ENCODE assay signal across 29 cellular contexts in genomic region chr22:43439368-43440102, GRCh38. TPM values are rescaled to one million over a fixed set of nuclear protein-coding genes. Genes with fewer than 3 reads are reported as not detected.
DNase-seq lines count a peak whose midpoint lies in the region; ATAC-seq, FAIRE-seq and TF ChIP-seq lines count a peak whose summit lies in the region.
"Had no signal": no experiment of that assay in that cellular context is flagged by ENCODE, and none has a peak within 500 bp of the region (broad histone marks: within the 10 kb centered on the region; RNA-seq: fewer than 3 reads in every experiment).

No MANE protein-coding gene starts in this region.

- H3K4me3 ChIP-seq in HepG2 (replicated peaks in 1 of 3; ENCODE audit: insufficient read depth in 1 of 3, low read depth in 2 of 3, low read length in 3 of 3), result no peak overlapping the region
- H3K4me3 ChIP-seq in right lobe of liver, result no peak overlapping the region
- no peak overlapping the region for H3K4me3 ChIP-seq in coronary artery
- no peak overlapping the region for H3K4me3 ChIP-seq in neural progenitor cell
- H3K4me3 ChIP-seq in upper lobe of right lung, result no peak overlapping the region
- no peak overlapping the region for H3K4me3 ChIP-seq in OCI-LY7 (ENCODE audit: low read depth, low read length, poor library complexity, severe bottlenecking)
- H3K4me3 ChIP-seq: Peyer's patch, SK-N-MC had no signal

- BruUV-seq in HepG2 (replicated peaks; lab: Mats Ljungman, UMichigan) (no TSS peak), OCI-LY7 (replicated peaks; lab: Mats Ljungman, UMichigan) (no TSS peak)

- FAIRE-seq in HepG2 (lab: Jason Lieb, UNC), result no peak
- FAIRE-seq: G401.6 had no signal

- H3K4me3 Mint-ChIP-seq in neural progenitor cell, result peak overlapping the region; percentile 21
- H3K4me3 Mint-ChIP-seq: CD8-positive, alpha-beta T cell had no signal

- H3K27ac ChIP-seq in HepG2 (ENCODE audit: extremely low read length, insufficient read depth, low read length) (no peak overlapping the region), right lobe of liver (no peak overlapping the region), coronary artery (no peak overlapping the region), neural progenitor cell (no peak overlapping the region), upper lobe of right lung (no peak overlapping the region), OCI-LY7 (ENCODE audit: low read depth, low read length, poor library complexity, severe bottlenecking) (no peak overlapping the region)
- H3K27ac ChIP-seq: C4-2B, Peyer's patch, SK-N-MC had no signal

- H3K36me3 Mint-ChIP-seq in neural progenitor cell, result no peaks in the 10 kb centered on the region
- H3K36me3 Mint-ChIP-seq: CD8-positive, alpha-beta T cell had no signal

- H3K36me3 ChIP-seq in HepG2 (replicated peaks in 1 of 2; ENCODE audit: control insufficient read depth in 1 of 2, insufficient read depth in 2 of 2, low read length in 2 of 2), result no peaks in the 10 kb centered on the region
- H3K36me3 ChIP-seq in right lobe of liver, result no peaks in the 10 kb centered on the region
- H3K36me3 ChIP-seq in neural progenitor cell, result no peaks in the 10 kb centered on the region
- no peaks in the 10 kb centered on the region for H3K36me3 ChIP-seq in upper lobe of right lung
- H3K36me3 ChIP-seq in OCI-LY7 (ENCODE audit: insufficient read depth, low read length), result no peaks in the 10 kb centered on the region
- H3K36me3 ChIP-seq: Peyer's patch had no signal

- in situ Hi-C loops in HepG2 (cut with HindIII; ENCODE audit: extremely low pct_ligation_motif_present, low pct_unique_long_range_greater_than_20kb), result no loop called here

- H3K4me2 ChIP-seq in HepG2 (ENCODE audit: low read depth, low read length) (no peak overlapping the region), neural progenitor cell (no peak overlapping the region), OCI-LY7 (ENCODE audit: low read length) (no peak overlapping the region)

- H3K4me1 ChIP-seq in HepG2 (ENCODE audit: insufficient read depth, low read length) (peaks cover 11% of the 10 kb centered on the region), right lobe of liver (peaks cover 0 to 13% (median 7%) of the 10 kb centered on the region in 4 donors), neural progenitor cell (peaks cover 11% of the 10 kb centered on the region), upper lobe of right lung (no peaks in the 10 kb centered on the region), OCI-LY7 (ENCODE audit: insufficient read depth, low read length, poor library complexity, severe bottlenecking) (no peaks in the 10 kb centered on the region)
- H3K4me1 ChIP-seq: Caco-2, Peyer's patch had no signal

- peaks cover 9 to 37% of the 10 kb centered on the region in 2 experiments for H3K27me3 ChIP-seq in HepG2 (ENCODE audit: control insufficient read depth in 1 of 2, insufficient read depth in 2 of 2, low read length in 2 of 2)
- no peaks in the 10 kb centered on the region for H3K27me3 ChIP-seq in right lobe of liver
- no peaks in the 10 kb centered on the region for H3K27me3 ChIP-seq in neural progenitor cell
- H3K27me3 ChIP-seq in upper lobe of right lung, result peaks cover 3% of the 10 kb centered on the region
- H3K27me3 ChIP-seq: Peyer's patch had no signal

- no peaks in the 10 kb centered on the region for H3K9me3 Mint-ChIP-seq in neural progenitor cell
- H3K9me3 Mint-ChIP-seq: CD8-positive, alpha-beta T cell had no signal

- H3F3A ChIP-seq in neural progenitor cell (ENCODE audit: low read depth), result no peaks in the 10 kb centered on the region

- H3K9me3 ChIP-seq in HepG2 (ENCODE audit: low read length) (no peaks in the 10 kb centered on the region), right lobe of liver (no peaks in the 10 kb centered on the region), neural progenitor cell (ENCODE audit: low read depth) (no peaks in the 10 kb centered on the region), upper lobe of right lung (no peaks in the 10 kb centered on the region), OCI-LY7 (ENCODE audit: low read length) (no peaks in the 10 kb centered on the region)
- H3K9me3 ChIP-seq: Caco-2, Peyer's patch had no signal

- no peak overlapping the region for H3K9ac ChIP-seq in HepG2 (ENCODE audit: insufficient read depth, low read depth, low read length)
- H3K9ac ChIP-seq in neural progenitor cell, result no peak overlapping the region

- H3K9me2 ChIP-seq in OCI-LY7 (ENCODE audit: insufficient read depth, low read length), result no peaks in the 10 kb centered on the region

- ATAC-seq in HepG2 (no peak; the same call in 2 of the 3 replicates), right lobe of liver (no peak), upper lobe of right lung (no peak), GM19328 (IDR thresholded peaks at IDR 0.05; ENCODE audit: unreplicated experiment) (no peak)
- ATAC-seq: CD8-positive, alpha-beta T cell; HCT116 had no signal

- TF ChIP-seq POLR2A in HepG2 (IDR thresholded peaks at IDR 0.05; ENCODE audit: insufficient read depth in 1 of 2, low read depth in 2 of 2, low read length in 2 of 2) (no peak), right lobe of liver (IDR thresholded peaks at IDR 0.05) (no peak)

- H4K20me1 ChIP-seq in HepG2 (ENCODE audit: insufficient read depth, low read length) (no peaks in the 10 kb centered on the region), neural progenitor cell (ENCODE audit: low read depth) (no peaks in the 10 kb centered on the region), OCI-LY7 (ENCODE audit: insufficient read depth, low read length) (no peaks in the 10 kb centered on the region)

- 13% methylated on average over 11 of the region's 18 CpGs for WGBS in HepG2 (ENCODE audit: low lambda C conversion rate)
- WGBS in right lobe of liver (ENCODE audit: insufficient coverage, low coverage, low lambda C conversion rate, missing lambda C conversion rate), result 86% methylated on average over 13 of the region's 18 CpGs

- intact Hi-C loops in HepG2 (cut with micrococcal nuclease; ENCODE audit: unreplicated experiment) (no loop called here), right lobe of liver (cut with DNase I) (no loop called here), upper lobe of right lung (cut with DNase I) (no loop called here), OCI-LY7 (cut with micrococcal nuclease; ENCODE audit: unreplicated experiment) (no loop called here)

- H3K79me2 ChIP-seq in HepG2 (ENCODE audit: insufficient read depth, low read length) (no peaks in the 10 kb centered on the region), neural progenitor cell (ENCODE audit: low read depth) (no peaks in the 10 kb centered on the region), OCI-LY7 (ENCODE audit: insufficient read depth, low read depth, low read length) (no peaks in the 10 kb centered on the region)

- DNase-seq in HepG2 (ENCODE audit: low spot score), result no peak
- no peak for DNase-seq in right lobe of liver
- peak; percentile 43 for DNase-seq in coronary artery (ENCODE audit: low spot score)
- no peak for DNase-seq in neural progenitor cell (ENCODE audit: low spot score)
- DNase-seq in upper lobe of right lung, result peak; percentile 65
- no peak for DNase-seq in hepatic stellate cell (ENCODE audit: low spot score)
- DNase-seq in OCI-LY7 (ENCODE audit: low spot score), result no peak
- DNase-seq: AML-193; Caco-2; CD8-positive, alpha-beta T cell; GOT3; KBM-7; MV-4-11; NCI-H1105; NCI-H2029; NCI-H446; NCI-H526; SIG-M5 had no signal

- CTCF ChIA-PET in HepG2 (lab: Yijun Ruan, JAX; ENCODE audit: low intra/inter-chr PET ratio, low total read pairs) (no interaction called here), OCI-LY7 (lab: Charles Lee; ENCODE audit: unreplicated experiment) (no interaction called here)

- no peak overlapping the region for H2AFZ ChIP-seq in HepG2 (ENCODE audit: low read length)
- no peak overlapping the region for H2AFZ ChIP-seq in neural progenitor cell (replicated peaks)
- H2AFZ ChIP-seq in OCI-LY7 (ENCODE audit: low read length), result no peak overlapping the region

- TF ChIP-seq RAD21 in HepG2 (CRISPR knock-in tag; IDR thresholded peaks at IDR 0.05), result no peak

- TF ChIP-seq EP300 in HepG2 (IDR thresholded peaks at IDR 0.05; ENCODE audit: low read depth in 2 of 2, low read length in 2 of 2) (no peak), HepG2 (CRISPR knock-in tag; IDR thresholded peaks at IDR 0.05; ENCODE audit: borderline replicate concordance) (no peak)

- H3K4me1 Mint-ChIP-seq in neural progenitor cell, result peaks cover 27% of the 10 kb centered on the region

- POLR2A ChIA-PET in HepG2 (lab: Yijun Ruan, JAX) (no interaction called here), OCI-LY7 (lab: Charles Lee) (no interaction called here)

- peaks cover 31% of the 10 kb centered on the region for H3K27me3 Mint-ChIP-seq in neural progenitor cell (ENCODE audit: insufficient read depth, low read depth)

- H3K27ac Mint-ChIP-seq in neural progenitor cell, result peak overlapping the region; percentile 69
- H3K27ac Mint-ChIP-seq: CD8-positive, alpha-beta T cell had no signal

- TF ChIP-seq CTCF in HepG2 (CRISPR knock-in tag; IDR thresholded peaks at IDR 0.05) (no peak), right lobe of liver (IDR thresholded peaks at IDR 0.05) (no peak), coronary artery (IDR thresholded peaks at IDR 0.05) (no peak), neural progenitor cell (IDR thresholded peaks at IDR 0.05) (no peak), upper lobe of right lung (IDR thresholded peaks at IDR 0.05) (no peak), OCI-LY7 (conservative IDR thresholded peaks at IDR 0.05; ENCODE audit: low read length) (no peak)

RNA-seq across cellular contexts. Expression of gene MPPED1, which starts 27.7 kb away (rescaled TPM):
- total RNA-seq in HepG2 (2016; rRNA removed; fragmentation: Illumina TruSeq; extraction: Trizol) (not detected in 2 replicates), right lobe of liver (10 to 100 TPM in 4 of 6 experiments, 1 to 10 TPM in 2; 2.4 to 13.8 (median 11.3) TPM), neural progenitor cell (ENCODE audit: low replicate concordance) (2.0 and 4.5 TPM in 2 replicates), upper lobe of right lung (not detected), OCI-LY7 (2022) (not detected in 2 replicates)
- total RNA-seq in HepG2 (2016; cell fraction: cytosol; rRNA removed; fragmentation: Illumina TruSeq; extraction: Trizol; ENCODE audit: low read depth), result not detected in 2 replicates
- total RNA-seq in HepG2 (2016; cell fraction: insoluble cytoplasmic fraction; rRNA removed; fragmentation: Illumina TruSeq; extraction: Trizol), result not detected in 2 replicates
- total RNA-seq in HepG2 (2016; cell fraction: membrane; rRNA removed; fragmentation: Illumina TruSeq; extraction: Trizol), result not detected in 2 replicates
- total RNA-seq in HepG2 (2016; cell fraction: nucleus; rRNA removed; fragmentation: Illumina TruSeq; extraction: Trizol), result not detected in 2 replicates
- 0.77 and 1.2 TPM in 2 replicates for polyA plus RNA-seq in HepG2 (2011; rRNA removed)
- 0.78 and 0.81 TPM in 2 replicates for polyA plus RNA-seq in HepG2 (2011; cell fraction: cytosol; rRNA removed)
- polyA plus RNA-seq in HepG2 (2011; cell fraction: nucleus; rRNA removed), result 0.59 and 0.83 TPM in 2 replicates
- 0.63 and 0.94 TPM in 2 replicates for polyA plus RNA-seq in HepG2 (2012)
- polyA plus RNA-seq in HepG2 (2016; cell fraction: cytosol; fragmentation: Illumina TruSeq; extraction: Trizol; ENCODE audit: low read depth), result not detected in 2 replicates
- polyA plus RNA-seq in HepG2 (2016; cell fraction: insoluble cytoplasmic fraction; fragmentation: Illumina TruSeq; extraction: Trizol; ENCODE audit: low read depth), result not detected in 2 replicates
- polyA plus RNA-seq in HepG2 (2016; cell fraction: membrane; fragmentation: Illumina TruSeq; extraction: Trizol; ENCODE audit: low read depth), result not detected in 2 replicates
- polyA plus RNA-seq in HepG2 (2016; cell fraction: nucleus; fragmentation: Illumina TruSeq; extraction: Trizol; ENCODE audit: insufficient read depth, low read depth), result not detected in 2 replicates
- 0.90 TPM in 1 of 2 replicates, not detected in the other for polyA minus RNA-seq in HepG2 (2011; rRNA and poly(A)+ RNA removed; ENCODE audit: low replicate concordance)
- polyA minus RNA-seq in HepG2 (2011; cell fraction: cytosol; rRNA and poly(A)+ RNA removed), result 0.44 and 0.49 TPM in 2 replicates
- 0.26 and 0.75 TPM in 2 replicates for polyA minus RNA-seq in HepG2 (2011; cell fraction: nucleus; rRNA and poly(A)+ RNA removed)
- not detected in 2 replicates for total RNA-seq in OCI-LY7 (2014; rRNA removed; shearing (Covaris generic))
- total RNA-seq: A172; Caco-2; CD8-positive, alpha-beta T cell; HT-29; LHCN-M2; MCF 10A; Peyer's patch had no signal
- polyA plus RNA-seq: AG04450 had no signal

Comparison
In these comparisons a context has a peak if more than half of its experiments do, and no peak if none do; other contexts are left out.
1. DNase-seq: peak in coronary artery (single experiment) and upper lobe of right lung (single experiment); none in HepG2 (single experiment), right lobe of liver (0 of 3), neural progenitor cell (single experiment), hepatic stellate cell (single experiment) and OCI-LY7 (single experiment).